In the genomic region with DNA sequence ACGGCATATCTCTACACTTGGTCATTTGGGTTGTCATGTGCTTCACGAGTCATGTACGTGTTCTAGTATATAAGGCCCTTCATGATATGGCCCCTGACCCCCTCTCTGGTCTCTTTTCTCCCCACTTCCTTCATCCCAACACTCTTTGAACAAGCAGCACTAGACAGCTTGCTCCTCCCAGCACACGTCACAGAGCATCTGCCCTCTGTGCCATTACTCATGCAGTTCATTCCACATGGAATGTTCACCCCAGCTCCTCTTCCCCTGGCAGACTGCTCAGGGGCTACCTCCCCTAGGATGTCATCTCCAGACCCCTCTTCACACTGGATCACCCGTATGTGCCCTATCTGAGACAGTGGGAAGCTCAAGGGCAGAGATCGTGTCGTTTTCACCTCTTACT, we compare ENCODE assay signal across 25 cellular contexts. TPM values are rescaled to one million over a fixed set of nuclear protein-coding genes. Genes with fewer than 3 reads are reported as not detected.
"Had no signal": no experiment of that assay in that cellular context is flagged by ENCODE, and none has a peak within 500 bp of the region (broad histone marks: within the 10 kb centered on the region; RNA-seq: fewer than 3 reads in every experiment).

No MANE protein-coding gene starts in this region.

- H3K4me3 ChIP-seq: cardiac muscle cell, gastroesophageal sphincter, heart right ventricle, sigmoid colon, spleen, testis had no signal

- H3K9me3 Mint-ChIP-seq: endodermal cell; naive thymus-derived CD4-positive, alpha-beta T cell; stimulated activated memory B cell treated with anti-CD40 and anti-IgM and Interleukin-4, amounts not matched to agents 10 μg/mL and 1 μg/mL and 100 μg/mL, for 72 hours; type B pancreatic cell had no signal

- DNase-seq: activated CD4-positive, alpha-beta T cell treated with anti-CD3 and anti-CD28 coated beads, Interleukin-2, amount 50 U/mL, for 1 hour; activated CD8-positive, alpha-beta memory T cell treated with anti-CD3 and anti-CD28 coated beads for 24 hours; activated CD8-positive, alpha-beta memory T cell treated with anti-CD3 and anti-CD28 coated beads, Interleukin-2, amount 50 U/mL, for 48 hours; activated effector memory CD4-positive, alpha-beta T cell treated with anti-CD3 and anti-CD28 coated beads, Interleukin-2, amount 50 U/mL, for 16 hours; activated naive CD4-positive, alpha-beta T cell treated with anti-CD3 and anti-CD28 coated beads, Interleukin-2, amount 50 U/mL, for 16 hours; activated T-cell treated with anti-CD3 and anti-CD28 coated beads, Interleukin-2, amount 50 U/mL, for 48 hours; endodermal cell; heart right ventricle; mesendoderm; naive thymus-derived CD4-positive, alpha-beta T cell; sigmoid colon; spleen; stimulated activated CD4-positive, alpha-beta T cell treated with anti-CD3 and anti-CD28 coated beads, Interleukin-4, amount 100 ng/mL, for 4 hours; T1000; testis had no signal

- H3K27me3 ChIP-seq: cardiac muscle cell, gastroesophageal sphincter, heart right ventricle, sigmoid colon, testis had no signal

- H3K9me3 ChIP-seq: gastroesophageal sphincter, heart right ventricle, sigmoid colon, spleen, testis had no signal

- H3K4me1 ChIP-seq: parathyroid adenoma had no signal

- H3K79me2 ChIP-seq: parathyroid adenoma had no signal

- H3K27ac ChIP-seq: cardiac muscle cell, gastroesophageal sphincter, heart right ventricle, parathyroid adenoma, sigmoid colon, spleen, testis had no signal

- H3K4me1 Mint-ChIP-seq: endodermal cell had no signal

- H3K4me3 Mint-ChIP-seq: endodermal cell; naive thymus-derived CD4-positive, alpha-beta T cell; stimulated activated memory B cell treated with anti-CD40 and anti-IgM and Interleukin-4, amounts not matched to agents 10 μg/mL and 1 μg/mL and 100 μg/mL, for 72 hours; type B pancreatic cell had no signal

- H2AFZ ChIP-seq: parathyroid adenoma had no signal

- ATAC-seq: gastroesophageal sphincter; heart right ventricle; naive thymus-derived CD4-positive, alpha-beta T cell; stimulated activated memory B cell treated with anti-CD40 and anti-IgM and Interleukin-4, amounts not matched to agents 10 μg/mL and 1 μg/mL and 100 μg/mL, for 72 hours had no signal

- H3K27ac Mint-ChIP-seq: endodermal cell; stimulated activated memory B cell treated with anti-CD40 and anti-IgM and Interleukin-4, amounts not matched to agents 10 μg/mL and 1 μg/mL and 100 μg/mL, for 72 hours; type B pancreatic cell had no signal

- H3K36me3 Mint-ChIP-seq: stimulated activated memory B cell treated with anti-CD40 and anti-IgM and Interleukin-4, amounts not matched to agents 10 μg/mL and 1 μg/mL and 100 μg/mL, for 72 hours had no signal

- H3K27me3 Mint-ChIP-seq: naive thymus-derived CD4-positive, alpha-beta T cell; type B pancreatic cell had no signal

- H3K9ac ChIP-seq: parathyroid adenoma had no signal

RNA-seq across cellular contexts. Expression of a gene that starts 14.1 kb away (rescaled TPM):
- total RNA-seq: cardiac muscle cell; endodermal cell; epithelial cell of proximal tubule; gastroesophageal sphincter; heart right ventricle; liver; mucosa of gallbladder; naive thymus-derived CD4-positive, alpha-beta T cell; sigmoid colon; spleen; T-helper 1 cell treated with Interleukin-12 subunit alpha and Interleukin-12 subunit beta and Interleukin-4 antibody, amounts not matched to agents 30 ng/mL and 1 ng/mL, for 36 hours; testis had no signal
- polyA plus RNA-seq: adipose tissue; cardiac muscle cell; heart right ventricle; liver; naive thymus-derived CD4-positive, alpha-beta T cell; sigmoid colon; spleen had no signal

RNA-seq across cellular contexts. Expression of a gene that starts 55.1 kb away (rescaled TPM):
- total RNA-seq: epithelial cell of proximal tubule, liver, sigmoid colon had no signal
- polyA plus RNA-seq: naive thymus-derived CD4-positive, alpha-beta T cell had no signal
